1 cellular context compared by ENCODE assay signal in genomic region chr2:82007051-82007664, GRCh38.
TF ChIP-seq lines count a peak whose summit lies in the region.

No MANE protein-coding gene starts in this region.

TF ChIP-seq in SK-N-SH treated with all-trans-retinoic acid at 6 μM for 48 hours, 23 proteins besides CTCF, POLR2A, EP300 and RAD21 (continued from another document):
- no peak for TF ChIP-seq POU6F1 (CRISPR knock-in tag; IDR thresholded peaks at IDR 0.05; ENCODE audit: borderline replicate concordance, low read depth)
- no peak for TF ChIP-seq ESRRG (CRISPR knock-in tag; IDR thresholded peaks at IDR 0.05)
- TF ChIP-seq ZFP30 (CRISPR knock-in tag; IDR thresholded peaks at IDR 0.05), result no peak
- TF ChIP-seq CSRNP3 (CRISPR knock-in tag; IDR thresholded peaks at IDR 0.05), result no peak
- TF ChIP-seq PPARA (CRISPR knock-in tag; IDR thresholded peaks at IDR 0.05; ENCODE audit: borderline replicate concordance), result no peak
